Comparison of ENCODE assay signal across 1 cellular context in genomic region chr5:107464403-107464802, GRCh38.
TF ChIP-seq lines count a peak whose summit lies in the region.

No MANE protein-coding gene starts in this region.

TF ChIP-seq in GM12878, 131 proteins besides CTCF, POLR2A, EP300 and RAD21 (continued from another document):
- TF ChIP-seq E4F1 (IDR thresholded peaks at IDR 0.05; ENCODE audit: borderline replicate concordance, partially characterized antibody) = no peak
